Comparison of ENCODE assay signal across 1 cellular context in the genomic region with DNA sequence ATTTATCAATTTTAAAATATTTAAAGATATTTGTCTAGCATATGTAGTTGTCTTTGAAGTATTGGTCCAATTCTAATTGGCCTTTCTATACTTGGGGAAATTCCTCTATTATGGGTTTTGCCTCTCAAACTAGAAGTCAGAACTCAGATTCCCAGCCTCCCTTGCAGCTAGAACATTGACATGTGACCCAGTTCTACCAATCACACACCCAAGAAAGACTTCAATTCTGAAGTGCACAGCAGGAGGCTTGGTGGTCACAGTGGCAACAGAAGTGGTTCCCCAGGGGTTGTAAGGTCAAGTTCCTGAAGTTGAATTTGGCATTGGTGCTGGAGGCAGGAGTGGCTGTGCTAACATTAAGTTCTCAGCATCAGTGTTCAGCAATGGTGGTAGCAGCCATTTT.
TF ChIP-seq lines count a peak whose summit lies in the region.

No MANE protein-coding gene starts in this region.

TF ChIP-seq in K562, 482 proteins besides CTCF, POLR2A, EP300 and RAD21:
- 0 out of 4 replicates have a peak, but pooled peaks of 1 of the 2 experiments have one; percentile 44 for TF ChIP-seq TEAD1 (CRISPR knock-in tag; IDR thresholded peaks at IDR 0.05)
- TF ChIP-seq KLF6 (CRISPR knock-in tag; IDR thresholded peaks at IDR 0.05; ENCODE audit: borderline replicate concordance), result no peak
- TF ChIP-seq YY1 (IDR thresholded peaks at IDR 0.05; ENCODE audit: borderline replicate concordance in 1 of 3, control insufficient read depth in 1 of 3, extremely low read depth in 1 of 3, insufficient read depth in 3 of 3, insufficient read length in 1 of 3, insufficient replicate concordance in 2 of 3, low read depth in 1 of 3, low read length in 2 of 3), result peak in 1 of 3 experiments; percentile 51
- peak; percentile 4 for TF ChIP-seq RBM25 (IDR thresholded peaks at IDR 0.05; ENCODE audit: low read depth, low read length, severe bottlenecking)
- TF ChIP-seq, protein P1, sequence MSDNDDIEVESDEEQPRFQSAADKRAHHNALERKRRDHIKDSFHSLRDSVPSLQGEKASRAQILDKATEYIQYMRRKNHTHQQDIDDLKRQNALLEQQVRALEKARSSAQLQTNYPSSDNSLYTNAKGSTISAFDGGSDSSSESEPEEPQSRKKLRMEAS (CRISPR knock-in tag; IDR thresholded peaks at IDR 0.05), result 0 out of 2 replicates have a peak, but pooled peaks have one; percentile 36
- TF ChIP-seq SLC30A9 (CRISPR knock-in tag; IDR thresholded peaks at IDR 0.05), result no peak
- TF ChIP-seq NFYB (IDR thresholded peaks at IDR 0.05; ENCODE audit: extremely low read depth, insufficient read length), result peak; percentile 86
- TF ChIP-seq NR2F6 (CRISPR knock-in tag; IDR thresholded peaks at IDR 0.05), result no peak
- no peak for TF ChIP-seq ZNF764 (CRISPR knock-in tag; IDR thresholded peaks at IDR 0.05; ENCODE audit: low read depth)
- no peak for TF ChIP-seq MAFG (tag; conservative IDR thresholded peaks at IDR 0.05)
- no peak for TF ChIP-seq FOXO4 (CRISPR knock-in tag; IDR thresholded peaks at IDR 0.05)
- TF ChIP-seq CBX8 (IDR thresholded peaks at IDR 0.05; ENCODE audit: borderline replicate concordance, extremely low read depth, low read depth, low read length, poor library complexity, severe bottlenecking), result no peak
- no peak for TF ChIP-seq ZNF41 (CRISPR knock-in tag; conservative IDR thresholded peaks at IDR 0.05)
- no peak for TF ChIP-seq BRD4 (IDR thresholded peaks at IDR 0.05)
- no peak for TF ChIP-seq THRB (CRISPR knock-in tag; conservative IDR thresholded peaks at IDR 0.05)
- TF ChIP-seq, protein P2, sequence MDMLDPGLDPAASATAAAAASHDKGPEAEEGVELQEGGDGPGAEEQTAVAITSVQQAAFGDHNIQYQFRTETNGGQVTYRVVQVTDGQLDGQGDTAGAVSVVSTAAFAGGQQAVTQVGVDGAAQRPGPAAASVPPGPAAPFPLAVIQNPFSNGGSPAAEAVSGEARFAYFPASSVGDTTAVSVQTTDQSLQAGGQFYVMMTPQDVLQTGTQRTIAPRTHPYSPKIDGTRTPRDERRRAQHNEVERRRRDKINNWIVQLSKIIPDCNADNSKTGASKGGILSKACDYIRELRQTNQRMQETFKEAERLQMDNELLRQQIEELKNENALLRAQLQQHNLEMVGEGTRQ (CRISPR knock-in tag; IDR thresholded peaks at IDR 0.05), result peak; percentile 81
- TF ChIP-seq, protein P3, sequence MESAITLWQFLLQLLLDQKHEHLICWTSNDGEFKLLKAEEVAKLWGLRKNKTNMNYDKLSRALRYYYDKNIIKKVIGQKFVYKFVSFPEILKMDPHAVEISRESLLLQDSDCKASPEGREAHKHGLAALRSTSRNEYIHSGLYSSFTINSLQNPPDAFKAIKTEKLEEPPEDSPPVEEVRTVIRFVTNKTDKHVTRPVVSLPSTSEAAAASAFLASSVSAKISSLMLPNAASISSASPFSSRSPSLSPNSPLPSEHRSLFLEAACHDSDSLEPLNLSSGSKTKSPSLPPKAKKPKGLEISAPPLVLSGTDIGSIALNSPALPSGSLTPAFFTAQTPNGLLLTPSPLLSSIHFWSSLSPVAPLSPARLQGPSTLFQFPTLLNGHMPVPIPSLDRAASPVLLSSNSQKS (CRISPR knock-in tag; IDR thresholded peaks at IDR 0.05), result no peak
- TF ChIP-seq CBX1 (IDR thresholded peaks at IDR 0.05; ENCODE audit: low read depth), result peak; percentile 65; the same call in 1 of the 2 replicates
- TF ChIP-seq ETS1 (conservative IDR thresholded peaks at IDR 0.05; ENCODE audit: control insufficient read depth, low read depth, low read length), result 0 out of 2 replicates have a peak, but pooled peaks have one; percentile 20
- no peak for TF ChIP-seq BCOR (IDR thresholded peaks at IDR 0.05)
- TF ChIP-seq ZFP1 (CRISPR knock-in tag; IDR thresholded peaks at IDR 0.05), result no peak
- no peak for TF ChIP-seq JUND (IDR thresholded peaks at IDR 0.05; ENCODE audit: borderline replicate concordance, low read depth, low read length)
- TF ChIP-seq JUND (tag; IDR thresholded peaks at IDR 0.05; ENCODE audit: borderline replicate concordance, low read depth, low read length), result no peak
- TF ChIP-seq FOXP1 (CRISPR knock-in tag; IDR thresholded peaks at IDR 0.05), result no peak
- peak; percentile 40; the same call in 1 of the 2 replicates for TF ChIP-seq CEBPG (CRISPR knock-in tag; IDR thresholded peaks at IDR 0.05)
- no peak for TF ChIP-seq CEBPG (tag; conservative IDR thresholded peaks at IDR 0.05 in 1 of 2, IDR thresholded peaks at IDR 0.05 in 1 of 2)
- no peak for TF ChIP-seq SMAD4 (CRISPR knock-in tag; conservative IDR thresholded peaks at IDR 0.05)
- peak; percentile 67; the same call in 1 of the 2 replicates for TF ChIP-seq CBX5 (IDR thresholded peaks at IDR 0.05; ENCODE audit: borderline replicate concordance, low read depth)
- TF ChIP-seq TRIM24 (IDR thresholded peaks at IDR 0.05), result peak in 1 of 2 experiments; percentile 51; a peak in 1 of 4 replicates
- no peak for TF ChIP-seq HMG20A (CRISPR knock-in tag; conservative IDR thresholded peaks at IDR 0.05)
- TF ChIP-seq ZNF644 (tag; IDR thresholded peaks at IDR 0.05; ENCODE audit: low read depth), result no peak
- TF ChIP-seq, protein P4, sequence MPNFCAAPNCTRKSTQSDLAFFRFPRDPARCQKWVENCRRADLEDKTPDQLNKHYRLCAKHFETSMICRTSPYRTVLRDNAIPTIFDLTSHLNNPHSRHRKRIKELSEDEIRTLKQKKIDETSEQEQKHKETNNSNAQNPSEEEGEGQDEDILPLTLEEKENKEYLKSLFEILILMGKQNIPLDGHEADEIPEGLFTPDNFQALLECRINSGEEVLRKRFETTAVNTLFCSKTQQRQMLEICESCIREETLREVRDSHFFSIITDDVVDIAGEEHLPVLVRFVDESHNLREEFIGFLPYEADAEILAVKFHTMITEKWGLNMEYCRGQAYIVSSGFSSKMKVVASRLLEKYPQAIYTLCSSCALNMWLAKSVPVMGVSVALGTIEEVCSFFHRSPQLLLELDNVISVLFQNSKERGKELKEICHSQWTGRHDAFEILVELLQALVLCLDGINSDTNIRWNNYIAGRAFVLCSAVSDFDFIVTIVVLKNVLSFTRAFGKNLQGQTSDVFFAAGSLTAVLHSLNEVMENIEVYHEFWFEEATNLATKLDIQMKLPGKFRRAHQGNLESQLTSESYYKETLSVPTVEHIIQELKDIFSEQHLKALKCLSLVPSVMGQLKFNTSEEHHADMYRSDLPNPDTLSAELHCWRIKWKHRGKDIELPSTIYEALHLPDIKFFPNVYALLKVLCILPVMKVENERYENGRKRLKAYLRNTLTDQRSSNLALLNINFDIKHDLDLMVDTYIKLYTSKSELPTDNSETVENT (CRISPR knock-in tag; IDR thresholded peaks at IDR 0.05), result no peak
- peak; percentile 50 for TF ChIP-seq HCFC1 (IDR thresholded peaks at IDR 0.05; ENCODE audit: low read depth, low read length)
- no peak for TF ChIP-seq SRSF9 (IDR thresholded peaks at IDR 0.05; ENCODE audit: borderline replicate concordance, low read depth, low read length)
- no peak for TF ChIP-seq PHB2 (IDR thresholded peaks at IDR 0.05; ENCODE audit: low read depth)
- TF ChIP-seq TRIM28 (IDR thresholded peaks at IDR 0.05), result peak; percentile 75
- TF ChIP-seq CBX3 (IDR thresholded peaks at IDR 0.05; ENCODE audit: borderline replicate concordance in 1 of 2, low read length in 2 of 2), result peak in 1 of 2 experiments; percentile 96; a peak in 2 of 3 replicates
- TF ChIP-seq ZNF280A (IDR thresholded peaks at IDR 0.05; ENCODE audit: low read depth, partially characterized antibody), result no peak
- TF ChIP-seq, protein P5, sequence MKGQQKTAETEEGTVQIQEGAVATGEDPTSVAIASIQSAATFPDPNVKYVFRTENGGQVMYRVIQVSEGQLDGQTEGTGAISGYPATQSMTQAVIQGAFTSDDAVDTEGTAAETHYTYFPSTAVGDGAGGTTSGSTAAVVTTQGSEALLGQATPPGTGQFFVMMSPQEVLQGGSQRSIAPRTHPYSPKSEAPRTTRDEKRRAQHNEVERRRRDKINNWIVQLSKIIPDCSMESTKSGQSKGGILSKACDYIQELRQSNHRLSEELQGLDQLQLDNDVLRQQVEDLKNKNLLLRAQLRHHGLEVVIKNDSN (CRISPR knock-in tag; IDR thresholded peaks at IDR 0.05), result peak; percentile 92
- TF ChIP-seq ZKSCAN1 (IDR thresholded peaks at IDR 0.05; ENCODE audit: low read depth, low read length), result no peak
- peak; percentile 34; the same call in 1 of the 2 replicates for TF ChIP-seq RAD51 (IDR thresholded peaks at IDR 0.05; ENCODE audit: borderline replicate concordance, low read depth)
- no peak for TF ChIP-seq ZFP91 (CRISPR knock-in tag; IDR thresholded peaks at IDR 0.05)
- TF ChIP-seq HDAC3 (IDR thresholded peaks at IDR 0.05; ENCODE audit: borderline replicate concordance, partially characterized antibody), result no peak
- no peak for TF ChIP-seq PTBP1 (IDR thresholded peaks at IDR 0.05; ENCODE audit: low read depth, low read length)
- peak; percentile 86; the same call in 1 of the 2 replicates for TF ChIP-seq MYNN (IDR thresholded peaks at IDR 0.05)
- TF ChIP-seq MYNN (CRISPR knock-in tag; IDR thresholded peaks at IDR 0.05), result no peak
- TF ChIP-seq CHAMP1 (IDR thresholded peaks at IDR 0.05), result peak; percentile 67; the same call in 1 of the 2 replicates
